Comparison of ENCODE assay signal across 1 cellular context in the genomic region with DNA sequence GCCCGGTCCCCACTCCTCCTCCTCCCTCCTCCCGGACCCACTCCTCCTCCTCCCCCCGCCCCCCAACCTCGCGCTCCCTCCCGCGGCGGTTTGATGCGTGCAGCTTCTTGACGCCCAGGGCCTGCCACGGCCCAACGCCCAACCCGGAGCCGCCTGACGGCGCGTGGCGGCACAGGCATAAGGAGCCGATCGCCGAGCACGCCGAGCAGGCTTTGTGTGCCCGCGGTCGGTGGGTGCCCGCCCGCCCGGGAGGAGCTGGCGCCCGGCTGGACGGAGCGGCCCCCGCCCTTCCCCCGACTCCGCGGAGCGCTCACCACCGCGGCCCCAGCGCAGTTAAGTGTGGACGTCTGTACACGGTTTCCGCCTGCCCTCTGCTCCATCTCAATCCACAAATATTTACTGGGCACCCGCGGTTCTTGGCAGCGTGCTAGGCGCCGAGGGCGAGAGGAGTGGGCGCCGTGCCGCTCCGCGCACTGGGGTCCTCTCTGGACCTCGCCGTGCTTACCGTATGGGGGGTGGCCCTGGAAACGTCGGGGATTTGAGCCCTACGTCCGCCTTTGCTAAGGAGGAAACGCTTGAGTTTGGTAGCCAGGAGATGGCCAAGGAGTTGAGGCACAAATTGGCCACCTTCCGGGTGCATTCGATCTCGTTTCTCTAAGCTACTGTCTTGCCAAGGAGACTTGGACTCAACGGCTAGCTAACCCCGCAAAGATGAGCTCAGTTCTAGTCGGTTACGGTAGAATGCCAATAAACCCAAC.
TF ChIP-seq lines count a peak whose summit lies in the region.

No MANE protein-coding gene starts in this region.

TF ChIP-seq in K562, 482 proteins besides CTCF, POLR2A, EP300 and RAD21 (continued from another document and continues in another):
- TF ChIP-seq, protein P1, sequence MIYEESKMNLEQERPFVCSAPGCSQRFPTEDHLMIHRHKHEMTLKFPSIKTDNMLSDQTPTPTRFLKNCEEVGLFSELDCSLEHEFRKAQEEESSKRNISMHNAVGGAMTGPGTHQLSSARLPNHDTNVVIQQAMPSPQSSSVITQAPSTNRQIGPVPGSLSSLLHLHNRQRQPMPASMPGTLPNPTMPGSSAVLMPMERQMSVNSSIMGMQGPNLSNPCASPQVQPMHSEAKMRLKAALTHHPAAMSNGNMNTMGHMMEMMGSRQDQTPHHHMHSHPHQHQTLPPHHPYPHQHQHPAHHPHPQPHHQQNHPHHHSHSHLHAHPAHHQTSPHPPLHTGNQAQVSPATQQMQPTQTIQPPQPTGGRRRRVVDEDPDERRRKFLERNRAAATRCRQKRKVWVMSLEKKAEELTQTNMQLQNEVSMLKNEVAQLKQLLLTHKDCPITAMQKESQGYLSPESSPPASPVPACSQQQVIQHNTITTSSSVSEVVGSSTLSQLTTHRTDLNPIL (CRISPR knock-in tag; IDR thresholded peaks at IDR 0.05): no peak
- TF ChIP-seq HNRNPK (IDR thresholded peaks at IDR 0.05; ENCODE audit: low read depth, low read length, poor library complexity, severe bottlenecking) (peak; percentile 92), ARNT (IDR thresholded peaks at IDR 0.05) (no peak), ZNF785 (CRISPR knock-in tag; IDR thresholded peaks at IDR 0.05) (no peak), ARHGAP35 (IDR thresholded peaks at IDR 0.05; ENCODE audit: partially characterized antibody) (no peak), HDAC2 (IDR thresholded peaks at IDR 0.05) (no peak), ZNF780A (CRISPR knock-in tag; IDR thresholded peaks at IDR 0.05) (no peak), ETV1 (tag; conservative IDR thresholded peaks at IDR 0.05; ENCODE audit: low read depth) (no peak), CBX1 (IDR thresholded peaks at IDR 0.05; ENCODE audit: low read depth) (no peak), NONO (IDR thresholded peaks at IDR 0.05; ENCODE audit: low read depth in 2 of 2, low read length in 1 of 2) (no peak; a peak in 1 of 4 replicates), SP1 (CRISPR knock-in tag; IDR thresholded peaks at IDR 0.05) (peak; percentile 57; the same call in 1 of the 2 replicates), TCF7 (IDR thresholded peaks at IDR 0.05; ENCODE audit: borderline replicate concordance) (no peak), SIX5 (IDR thresholded peaks at IDR 0.05; ENCODE audit: borderline replicate concordance in 1 of 2, insufficient read depth in 1 of 2, low read depth in 1 of 2, low read length in 2 of 2) (peak in 1 of 2 experiments; percentile 24; a peak in 1 of 4 replicates), TFAM (CRISPR knock-in tag; conservative IDR thresholded peaks at IDR 0.05) (no peak), SIRT6 (IDR thresholded peaks at IDR 0.05; ENCODE audit: low read depth, low read length) (no peak), BRF1 (IDR thresholded peaks at IDR 0.05; ENCODE audit: borderline replicate concordance, extremely low read depth, insufficient read length) (no peak), XRCC5 (IDR thresholded peaks at IDR 0.05; ENCODE audit: low read depth, low read length) (peak; percentile 97), CEBPG (CRISPR knock-in tag; IDR thresholded peaks at IDR 0.05) (no peak), CEBPG (tag; conservative IDR thresholded peaks at IDR 0.05 in 1 of 2, IDR thresholded peaks at IDR 0.05 in 1 of 2) (no peak), ZNF217 (CRISPR knock-in tag; IDR thresholded peaks at IDR 0.05) (no peak), NCOA4 (IDR thresholded peaks at IDR 0.05; ENCODE audit: partially characterized antibody) (peak; percentile 78), SAP30 (IDR thresholded peaks at IDR 0.05; ENCODE audit: borderline replicate concordance, insufficient read depth, low read depth, low read length, poor library complexity, severe bottlenecking) (peak; percentile 48), DDX20 (tag; IDR thresholded peaks at IDR 0.05; ENCODE audit: low read depth) (no peak), DIDO1 (tag; IDR thresholded peaks at IDR 0.05; ENCODE audit: low read depth) (no peak), ZFP36 (IDR thresholded peaks at IDR 0.05; ENCODE audit: low read depth, low read length, partially characterized antibody) (no peak), PHF20 (IDR thresholded peaks at IDR 0.05; ENCODE audit: partially characterized antibody) (no peak), KLF10 (CRISPR knock-in tag; IDR thresholded peaks at IDR 0.05) (no peak), NFRKB (IDR thresholded peaks at IDR 0.05; ENCODE audit: low read depth) (no peak), CHD4 (IDR thresholded peaks at IDR 0.05; ENCODE audit: insufficient read depth, insufficient replicate concordance, low read depth, low read length, poor library complexity, severe bottlenecking) (no peak), CHD1 (IDR thresholded peaks at IDR 0.05; ENCODE audit: low read length) (peak; percentile 82), SMC3 (conservative IDR thresholded peaks at IDR 0.05; ENCODE audit: insufficient read depth, low read depth, low read length) (no peak), ZNF707 (CRISPR knock-in tag; conservative IDR thresholded peaks at IDR 0.05) (no peak), GABPB1 (CRISPR knock-in tag; IDR thresholded peaks at IDR 0.05) (peak; percentile 32; the same call in 1 of the 2 replicates), ZNF583 (CRISPR knock-in tag; IDR thresholded peaks at IDR 0.05) (no peak), MTA2 (IDR thresholded peaks at IDR 0.05; ENCODE audit: low read depth) (no peak), KAT2B (IDR thresholded peaks at IDR 0.05; ENCODE audit: low read depth, low read length) (no peak), MED1 (CRISPR knock-in tag; IDR thresholded peaks at IDR 0.05; ENCODE audit: borderline replicate concordance) (no peak), ZNF324 (CRISPR knock-in tag; IDR thresholded peaks at IDR 0.05) (no peak), CAMTA2 (CRISPR knock-in tag; conservative IDR thresholded peaks at IDR 0.05) (no peak), BDP1 (IDR thresholded peaks at IDR 0.05; ENCODE audit: insufficient read depth, insufficient read length) (no peak), ZNF311 (CRISPR knock-in tag; IDR thresholded peaks at IDR 0.05) (no peak), PRMT5 (CRISPR knock-in tag; IDR thresholded peaks at IDR 0.05) (no peak), ZNF79 (CRISPR knock-in tag; IDR thresholded peaks at IDR 0.05; ENCODE audit: low read depth) (no peak), MCM2 (IDR thresholded peaks at IDR 0.05; ENCODE audit: low read depth) (no peak), SAFB (IDR thresholded peaks at IDR 0.05; ENCODE audit: borderline replicate concordance, low read depth, low read length) (no peak; the same call in none of the 2 replicates), HEY1 (CRISPR knock-in tag; IDR thresholded peaks at IDR 0.05; ENCODE audit: borderline replicate concordance) (no peak), MIER1 (IDR thresholded peaks at IDR 0.05; ENCODE audit: low read depth) (no peak), SMAD3 (CRISPR knock-in tag; conservative IDR thresholded peaks at IDR 0.05) (no peak), YY1 (IDR thresholded peaks at IDR 0.05; ENCODE audit: borderline replicate concordance in 1 of 3, control insufficient read depth in 1 of 3, extremely low read depth in 1 of 3, insufficient read depth in 3 of 3, insufficient read length in 1 of 3, insufficient replicate concordance in 2 of 3, low read depth in 1 of 3, low read length in 2 of 3) (peak in 2 of 3 experiments; percentile 27 to 82)
- TF ChIP-seq, protein P2, sequence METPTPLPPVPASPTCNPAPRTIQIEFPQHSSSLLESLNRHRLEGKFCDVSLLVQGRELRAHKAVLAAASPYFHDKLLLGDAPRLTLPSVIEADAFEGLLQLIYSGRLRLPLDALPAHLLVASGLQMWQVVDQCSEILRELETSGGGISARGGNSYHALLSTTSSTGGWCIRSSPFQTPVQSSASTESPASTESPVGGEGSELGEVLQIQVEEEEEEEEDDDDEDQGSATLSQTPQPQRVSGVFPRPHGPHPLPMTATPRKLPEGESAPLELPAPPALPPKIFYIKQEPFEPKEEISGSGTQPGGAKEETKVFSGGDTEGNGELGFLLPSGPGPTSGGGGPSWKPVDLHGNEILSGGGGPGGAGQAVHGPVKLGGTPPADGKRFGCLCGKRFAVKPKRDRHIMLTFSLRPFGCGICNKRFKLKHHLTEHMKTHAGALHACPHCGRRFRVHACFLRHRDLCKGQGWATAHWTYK (CRISPR knock-in tag; IDR thresholded peaks at IDR 0.05): 0 out of 2 replicates have a peak, but pooled peaks have one; percentile 67
- TF ChIP-seq, protein P3, sequence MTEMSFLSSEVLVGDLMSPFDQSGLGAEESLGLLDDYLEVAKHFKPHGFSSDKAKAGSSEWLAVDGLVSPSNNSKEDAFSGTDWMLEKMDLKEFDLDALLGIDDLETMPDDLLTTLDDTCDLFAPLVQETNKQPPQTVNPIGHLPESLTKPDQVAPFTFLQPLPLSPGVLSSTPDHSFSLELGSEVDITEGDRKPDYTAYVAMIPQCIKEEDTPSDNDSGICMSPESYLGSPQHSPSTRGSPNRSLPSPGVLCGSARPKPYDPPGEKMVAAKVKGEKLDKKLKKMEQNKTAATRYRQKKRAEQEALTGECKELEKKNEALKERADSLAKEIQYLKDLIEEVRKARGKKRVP (CRISPR knock-in tag; IDR thresholded peaks at IDR 0.05): no peak
- TF ChIP-seq, protein P4, sequence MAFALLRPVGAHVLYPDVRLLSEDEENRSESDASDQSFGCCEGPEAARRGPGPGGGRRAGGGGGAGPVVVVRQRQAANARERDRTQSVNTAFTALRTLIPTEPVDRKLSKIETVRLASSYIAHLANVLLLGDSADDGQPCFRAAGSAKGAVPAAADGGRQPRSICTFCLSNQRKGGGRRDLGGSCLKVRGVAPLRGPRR (CRISPR knock-in tag; IDR thresholded peaks at IDR 0.05): no peak
- TF ChIP-seq, protein P5, sequence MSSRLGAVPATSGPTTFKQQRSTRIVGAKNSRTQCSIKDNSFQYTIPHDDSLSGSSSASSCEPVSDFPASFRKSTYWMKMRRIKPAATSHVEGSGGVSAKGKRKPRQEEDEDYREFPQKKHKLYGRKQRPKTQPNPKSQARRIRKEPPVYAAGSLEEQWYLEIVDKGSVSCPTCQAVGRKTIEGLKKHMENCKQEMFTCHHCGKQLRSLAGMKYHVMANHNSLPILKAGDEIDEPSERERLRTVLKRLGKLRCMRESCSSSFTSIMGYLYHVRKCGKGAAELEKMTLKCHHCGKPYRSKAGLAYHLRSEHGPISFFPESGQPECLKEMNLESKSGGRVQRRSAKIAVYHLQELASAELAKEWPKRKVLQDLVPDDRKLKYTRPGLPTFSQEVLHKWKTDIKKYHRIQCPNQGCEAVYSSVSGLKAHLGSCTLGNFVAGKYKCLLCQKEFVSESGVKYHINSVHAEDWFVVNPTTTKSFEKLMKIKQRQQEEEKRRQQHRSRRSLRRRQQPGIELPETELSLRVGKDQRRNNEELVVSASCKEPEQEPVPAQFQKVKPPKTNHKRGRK (tag; IDR thresholded peaks at IDR 0.05): no peak
- TF ChIP-seq, protein P6, sequence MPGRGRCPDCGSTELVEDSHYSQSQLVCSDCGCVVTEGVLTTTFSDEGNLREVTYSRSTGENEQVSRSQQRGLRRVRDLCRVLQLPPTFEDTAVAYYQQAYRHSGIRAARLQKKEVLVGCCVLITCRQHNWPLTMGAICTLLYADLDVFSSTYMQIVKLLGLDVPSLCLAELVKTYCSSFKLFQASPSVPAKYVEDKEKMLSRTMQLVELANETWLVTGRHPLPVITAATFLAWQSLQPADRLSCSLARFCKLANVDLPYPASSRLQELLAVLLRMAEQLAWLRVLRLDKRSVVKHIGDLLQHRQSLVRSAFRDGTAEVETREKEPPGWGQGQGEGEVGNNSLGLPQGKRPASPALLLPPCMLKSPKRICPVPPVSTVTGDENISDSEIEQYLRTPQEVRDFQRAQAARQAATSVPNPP (IDR thresholded peaks at IDR 0.05; ENCODE audit: borderline replicate concordance, insufficient read depth, insufficient read length): no peak
- TF ChIP-seq, protein P7, sequence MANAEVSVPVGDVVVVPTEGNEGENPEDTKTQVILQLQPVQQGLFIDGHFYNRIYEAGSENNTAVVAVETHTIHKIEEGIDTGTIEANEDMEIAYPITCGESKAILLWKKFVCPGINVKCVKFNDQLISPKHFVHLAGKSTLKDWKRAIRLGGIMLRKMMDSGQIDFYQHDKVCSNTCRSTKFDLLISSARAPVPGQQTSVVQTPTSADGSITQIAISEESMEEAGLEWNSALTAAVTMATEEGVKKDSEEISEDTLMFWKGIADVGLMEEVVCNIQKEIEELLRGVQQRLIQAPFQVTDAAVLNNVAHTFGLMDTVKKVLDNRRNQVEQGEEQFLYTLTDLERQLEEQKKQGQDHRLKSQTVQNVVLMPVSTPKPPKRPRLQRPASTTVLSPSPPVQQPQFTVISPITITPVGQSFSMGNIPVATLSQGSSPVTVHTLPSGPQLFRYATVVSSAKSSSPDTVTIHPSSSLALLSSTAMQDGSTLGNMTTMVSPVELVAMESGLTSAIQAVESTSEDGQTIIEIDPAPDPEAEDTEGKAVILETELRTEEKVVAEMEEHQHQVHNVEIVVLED (CRISPR knock-in tag; IDR thresholded peaks at IDR 0.05): peak; percentile 72
- TF ChIP-seq, protein P8, sequence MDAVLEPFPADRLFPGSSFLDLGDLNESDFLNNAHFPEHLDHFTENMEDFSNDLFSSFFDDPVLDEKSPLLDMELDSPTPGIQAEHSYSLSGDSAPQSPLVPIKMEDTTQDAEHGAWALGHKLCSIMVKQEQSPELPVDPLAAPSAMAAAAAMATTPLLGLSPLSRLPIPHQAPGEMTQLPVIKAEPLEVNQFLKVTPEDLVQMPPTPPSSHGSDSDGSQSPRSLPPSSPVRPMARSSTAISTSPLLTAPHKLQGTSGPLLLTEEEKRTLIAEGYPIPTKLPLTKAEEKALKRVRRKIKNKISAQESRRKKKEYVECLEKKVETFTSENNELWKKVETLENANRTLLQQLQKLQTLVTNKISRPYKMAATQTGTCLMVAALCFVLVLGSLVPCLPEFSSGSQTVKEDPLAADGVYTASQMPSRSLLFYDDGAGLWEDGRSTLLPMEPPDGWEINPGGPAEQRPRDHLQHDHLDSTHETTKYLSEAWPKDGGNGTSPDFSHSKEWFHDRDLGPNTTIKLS (IDR thresholded peaks at IDR 0.05; ENCODE audit: borderline replicate concordance, low read depth): peak; percentile 58; the same call in 1 of the 2 replicates
- TF ChIP-seq, protein P9, sequence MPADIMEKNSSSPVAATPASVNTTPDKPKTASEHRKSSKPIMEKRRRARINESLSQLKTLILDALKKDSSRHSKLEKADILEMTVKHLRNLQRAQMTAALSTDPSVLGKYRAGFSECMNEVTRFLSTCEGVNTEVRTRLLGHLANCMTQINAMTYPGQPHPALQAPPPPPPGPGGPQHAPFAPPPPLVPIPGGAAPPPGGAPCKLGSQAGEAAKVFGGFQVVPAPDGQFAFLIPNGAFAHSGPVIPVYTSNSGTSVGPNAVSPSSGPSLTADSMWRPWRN (IDR thresholded peaks at IDR 0.05; ENCODE audit: low read depth): peak; percentile 94
- TF ChIP-seq, protein P10, sequence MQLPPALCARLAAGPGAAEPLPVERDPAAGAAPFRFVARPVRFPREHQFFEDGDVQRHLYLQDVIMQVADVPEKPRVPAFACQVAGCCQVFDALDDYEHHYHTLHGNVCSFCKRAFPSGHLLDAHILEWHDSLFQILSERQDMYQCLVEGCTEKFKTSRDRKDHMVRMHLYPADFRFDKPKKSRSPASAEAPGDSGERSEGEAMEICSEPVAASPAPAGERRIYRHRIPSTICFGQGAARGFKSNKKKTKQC (CRISPR knock-in tag; IDR thresholded peaks at IDR 0.05): peak; percentile 44; the same call in 1 of the 2 replicates
